ENCODE assay signal across 11 cellular contexts in genomic region chr1:39654291-39654690, GRCh38. TPM values are rescaled to one million over a fixed set of nuclear protein-coding genes. Genes with fewer than 3 reads are reported as not detected.
DNase-seq lines count a peak whose midpoint lies in the region; ATAC-seq and TF ChIP-seq lines count a peak whose summit lies in the region.
"Had no signal": no experiment of that assay in that cellular context is flagged by ENCODE, and none has a peak within 500 bp of the region (broad histone marks: within the 10 kb centered on the region; RNA-seq: fewer than 3 reads in every experiment).

No MANE protein-coding gene starts in this region.

- peaks cover 0 to 19% of the 10 kb centered on the region in 2 experiments; a peak in 2 of 4 replicates for H3K4me1 ChIP-seq in HCT116 (ENCODE audit: control insufficient read depth in 1 of 2, insufficient read depth in 2 of 2, low read length in 2 of 2)

- no peaks in the 10 kb centered on the region for H3K36me3 Mint-ChIP-seq in brain
- H3K36me3 Mint-ChIP-seq in activated naive CD4-positive, alpha-beta T cell treated with anti-CD3 and anti-CD28 coated beads for 36 hours (ENCODE audit: low read depth): no peaks in the 10 kb centered on the region
- H3K36me3 Mint-ChIP-seq: CD8-positive, alpha-beta memory T cell had no signal

- no peaks in the 10 kb centered on the region for H3K9me3 Mint-ChIP-seq in brain
- H3K9me3 Mint-ChIP-seq in activated naive CD4-positive, alpha-beta T cell treated with anti-CD3 and anti-CD28 coated beads for 36 hours: no peaks in the 10 kb centered on the region
- H3K9me3 Mint-ChIP-seq: CD8-positive, alpha-beta memory T cell had no signal

- H3K27me3 Mint-ChIP-seq in brain: peaks cover 15% of the 10 kb centered on the region
- peaks cover 8% of the 10 kb centered on the region for H3K27me3 Mint-ChIP-seq in activated naive CD4-positive, alpha-beta T cell treated with anti-CD3 and anti-CD28 coated beads for 36 hours (ENCODE audit: low read depth)

- RAD21 ChIA-PET in HCT116 (lab: Charles Lee; ENCODE audit: low non-redundant PET in 1 of 2, low total read pairs in 2 of 2, uncharacterized antibody in 2 of 2, unreplicated experiment in 2 of 2): interaction anchor here (1.3 to 1.6 kb wide), 2 partner anchors 48 kb away, joined by 5 to 7 read pairs; no protein-coding TSS in a partner anchor

- ATAC-seq in HCT116 (no peak), GM18502 (IDR thresholded peaks at IDR 0.05; ENCODE audit: poor library complexity, unreplicated experiment) (no peak), GM19324 (IDR thresholded peaks at IDR 0.05; ENCODE audit: low FRiP score, unreplicated experiment) (no peak)

- no peak overlapping the region for H3K4me2 ChIP-seq in HCT116 (ENCODE audit: low read length)
- H3K4me2 ChIP-seq: SK-N-SH had no signal

- no peaks in the 10 kb centered on the region for H3K27me3 ChIP-seq in HCT116 (ENCODE audit: insufficient read depth, low read length)

- TF ChIP-seq CTCF in HCT116 (IDR thresholded peaks at IDR 0.05 in 2 of 3, conservative IDR thresholded peaks at IDR 0.05 in 1 of 3; ENCODE audit: borderline replicate concordance in 1 of 3, insufficient read depth in 1 of 3, low read depth in 2 of 3, low read length in 2 of 3) (no peak), brain (conservative IDR thresholded peaks at IDR 0.05) (no peak), fibroblast of villous mesenchyme (IDR thresholded peaks at IDR 0.05; ENCODE audit: insufficient read depth, low read depth, low read length) (peak; percentile 3)

- H3K4me1 Mint-ChIP-seq in brain: peaks cover 43% of the 10 kb centered on the region
- peaks cover 8% of the 10 kb centered on the region for H3K4me1 Mint-ChIP-seq in activated naive CD4-positive, alpha-beta T cell treated with anti-CD3 and anti-CD28 coated beads for 36 hours (ENCODE audit: low read depth)

- no peaks in the 10 kb centered on the region for H3K36me3 ChIP-seq in HCT116 (ENCODE audit: control insufficient read depth in 1 of 2, insufficient read depth in 2 of 2, low read length in 2 of 2)
- H3K36me3 ChIP-seq: HAP-1 had no signal

- TF ChIP-seq POLR2A in HCT116 (IDR thresholded peaks at IDR 0.05; ENCODE audit: borderline replicate concordance, extremely low read depth, insufficient read depth, insufficient read length): no peak

- H4K20me1 ChIP-seq in HCT116 (ENCODE audit: insufficient read depth): no peaks in the 10 kb centered on the region

- H3K4me3 Mint-ChIP-seq in brain: peak overlapping the region in 3 of 5 experiments; percentile 36 to 58 (median 55)
- H3K4me3 Mint-ChIP-seq in activated naive CD4-positive, alpha-beta T cell treated with anti-CD3 and anti-CD28 coated beads for 36 hours: no peak overlapping the region
- H3K4me3 Mint-ChIP-seq: CD8-positive, alpha-beta memory T cell had no signal

- DNase-seq in HCT116 (ENCODE audit: low read depth, low spot score) (no peak), fibroblast of villous mesenchyme (ENCODE audit: low read depth) (no peak)
- DNase-seq in activated naive CD4-positive, alpha-beta T cell treated with anti-CD3 and anti-CD28 coated beads for 36 hours: no peak

- CTCF ChIA-PET in HCT116 (lab: Charles Lee): interaction anchor here (1.0 to 3.4 kb wide), 6 partner anchors 20 to 260 kb away, joined by 3 to 36 read pairs (median 4); no protein-coding TSS in a partner anchor
- CTCF ChIA-PET in activated naive CD4-positive, alpha-beta T cell treated with anti-CD3 and anti-CD28 coated beads for 36 hours (lab: Charles Lee): interaction anchor here (0.8 to 14.5 kb wide), 10 partner anchors 13 to 174 kb away, joined by 3 to 263 read pairs (median 4); partner anchors contain the start of gene NT5C1A

- H3K79me2 ChIP-seq in HCT116 (ENCODE audit: insufficient read depth, low read length): no peaks in the 10 kb centered on the region

- H3K9ac ChIP-seq in HCT116 (ENCODE audit: low read length): no peak overlapping the region
- H3K9ac ChIP-seq: SK-N-SH had no signal

- peak overlapping the region; percentile 82 for H2AFZ ChIP-seq in HCT116 (ENCODE audit: low read depth, low read length, poor library complexity, severe bottlenecking)

- POLR2A ChIA-PET in HCT116 (lab: Charles Lee): interaction anchor here (1.1 kb wide), 1 partner anchor 48 kb away, joined by 5 read pairs; no protein-coding TSS in a partner anchor

- no peak overlapping the region for H3K4me3 ChIP-seq in HCT116 (replicated peaks in 1 of 2; ENCODE audit: low read depth in 1 of 2, low read length in 2 of 2)
- H3K4me3 ChIP-seq in fibroblast of villous mesenchyme (ENCODE audit: low read depth, low read length): no peak overlapping the region
- H3K4me3 ChIP-seq: HAP-1, K562 had no signal

- no peak for TF ChIP-seq RAD21 in HCT116 (IDR thresholded peaks at IDR 0.05; ENCODE audit: low read depth)

- H3K27ac ChIP-seq in HCT116 (ENCODE audit: low read depth, low read length): no peak overlapping the region
- H3K27ac ChIP-seq in temporal lobe (ENCODE audit: low read depth, low read length): peak overlapping the region; percentile 33

- no TSS peak for BruUV-seq in HCT116 (replicated peaks; lab: Mats Ljungman, UMichigan)

- intact Hi-C loops in HCT116 (cut with micrococcal nuclease): no loop called here
- intact Hi-C loops in activated naive CD4-positive, alpha-beta T cell treated with anti-CD3 and anti-CD28 coated beads for 36 hours (cut with micrococcal nuclease): loop anchor here (5.0 to 10.0 kb wide), 2 partner anchors 389 to 552 kb away; no protein-coding TSS in a partner anchor

- no peaks in the 10 kb centered on the region for H3K9me3 ChIP-seq in HCT116 (ENCODE audit: control insufficient read depth in 1 of 2, insufficient read depth in 1 of 2, low read depth in 1 of 2, low read length in 2 of 2)
- H3K9me3 ChIP-seq: HAP-1, SK-N-SH had no signal

- no peaks in the 10 kb centered on the region for H3K9me2 ChIP-seq in HCT116 (ENCODE audit: insufficient read depth)
- H3K9me2 ChIP-seq: SK-N-SH had no signal

- H3K27ac Mint-ChIP-seq in brain: peak overlapping the region in 2 of 5 experiments; percentile 64 to 88
- H3K27ac Mint-ChIP-seq in activated naive CD4-positive, alpha-beta T cell treated with anti-CD3 and anti-CD28 coated beads for 36 hours: no peak overlapping the region

TF ChIP-seq in HCT116, 20 proteins besides CTCF, POLR2A, EP300 and RAD21:
- TF ChIP-seq SIN3A (IDR thresholded peaks at IDR 0.05; ENCODE audit: low read depth): no peak
- no peak for TF ChIP-seq MAX (IDR thresholded peaks at IDR 0.05)
- TF ChIP-seq YY1 (IDR thresholded peaks at IDR 0.05; ENCODE audit: extremely low read depth, insufficient replicate concordance, low read depth, low read length): no peak
- TF ChIP-seq FOSL1 (IDR thresholded peaks at IDR 0.05; ENCODE audit: low read depth): no peak
- TF ChIP-seq SRF (IDR thresholded peaks at IDR 0.05; ENCODE audit: low read depth): no peak

RNA-seq across cellular contexts. Expression of gene HEYL, which starts 14.8 kb away (rescaled TPM):
- 8.8 TPM for total RNA-seq in HCT116 (2021; ENCODE audit: unreplicated experiment)
- polyA plus RNA-seq in HCT116 (2012): 6.4 and 8.6 TPM in 2 replicates
- 10.7 TPM for polyA plus RNA-seq in brain (ENCODE audit: insufficient read depth, low read depth, low replicate concordance)
- total RNA-seq in fibroblast of villous mesenchyme: under 0.01 and 0.32 TPM in 2 replicates
- 0.98 TPM for total RNA-seq in temporal lobe
- under 1 TPM; 0.15 to 0.17 TPM for total RNA-seq in activated naive CD4-positive, alpha-beta T cell treated with anti-CD3 and anti-CD28 coated beads for 36 hours
- polyA plus RNA-seq: CD8-positive, alpha-beta memory T cell; SK-N-SH had no signal

RNA-seq across cellular contexts. Expression of gene NT5C1A, which starts 17.6 kb away (rescaled TPM):
- not detected for total RNA-seq in HCT116 (2021; ENCODE audit: unreplicated experiment)
- polyA plus RNA-seq in HCT116 (2012): not detected in 2 replicates
- polyA plus RNA-seq in brain (ENCODE audit: insufficient read depth, low read depth, low replicate concordance): not detected
- total RNA-seq in fibroblast of villous mesenchyme: not detected in 2 replicates
- total RNA-seq in temporal lobe: 1.7 TPM
- total RNA-seq in activated naive CD4-positive, alpha-beta T cell treated with anti-CD3 and anti-CD28 coated beads for 36 hours: not detected
- total RNA-seq: CD8-positive, alpha-beta memory T cell; K562 had no signal
- polyA plus RNA-seq: CD8-positive, alpha-beta memory T cell; K562 had no signal

RNA-seq across cellular contexts. Expression of gene HPCAL4, which starts 36.9 kb away (rescaled TPM):
- total RNA-seq in HCT116 (2021; ENCODE audit: unreplicated experiment): 5.2 TPM
- polyA plus RNA-seq in HCT116 (2012): 3.3 and 3.8 TPM in 2 replicates
- 20.0 TPM for polyA plus RNA-seq in brain (ENCODE audit: insufficient read depth, low read depth, low replicate concordance)
- total RNA-seq in fibroblast of villous mesenchyme: not detected in 2 replicates
- 51.4 TPM for total RNA-seq in temporal lobe
- total RNA-seq in activated naive CD4-positive, alpha-beta T cell treated with anti-CD3 and anti-CD28 coated beads for 36 hours: under 1 TPM; 0.43 to 0.52 TPM
